ENCODE assay signal across 9 cellular contexts in genomic region chr11:61369372-61370348, GRCh38. TPM values are rescaled to one million over a fixed set of nuclear protein-coding genes. Genes with fewer than 3 reads are reported as not detected.
DNase-seq lines count a peak whose midpoint lies in the region; TF ChIP-seq lines count a peak whose summit lies in the region.
"Had no signal": no experiment of that assay in that cellular context is flagged by ENCODE, and none has a peak within 500 bp of the region (broad histone marks: within the 10 kb centered on the region; RNA-seq: fewer than 3 reads in every experiment).

No MANE protein-coding gene starts in this region.

- H4K91ac ChIP-seq in neuronal stem cell (ENCODE audit: low read depth, low read length, poor library complexity): no peak overlapping the region

- H2BK12ac ChIP-seq in neuronal stem cell (ENCODE audit: low read length): no peak overlapping the region

- no peak overlapping the region for H2BK15ac ChIP-seq in neuronal stem cell (ENCODE audit: low read length)

- DNase-seq in Ammon's horn (ENCODE audit: low spot score) (peak; percentile 29), LHCN-M2 (ENCODE audit: low read depth) (peak; percentile 100), esophagus squamous epithelium (lab: John Stamatoyannopoulos, UW) (no peak), neuronal stem cell (ENCODE audit: low spot score) (no peak), HUDEP-2 (lab: John Stamatoyannopoulos, UW; ENCODE audit: unreplicated experiment in 76 of 76) (no peak), DMS 273 (lab: John Stamatoyannopoulos, UW; ENCODE audit: unreplicated experiment) (no peak), NOMO-1 treated with DMSO at 0.1 percent for 48 hours (lab: John Stamatoyannopoulos, UW; ENCODE audit: unreplicated experiment) (no peak)
- DNase-seq in activated effector memory CD4-positive, alpha-beta T cell treated with Interleukin-2 at 50 U/mL for 16 hours: no peak
- DNase-seq: stimulated activated CD4-positive, alpha-beta T cell treated with anti-CD3 and anti-CD28 coated beads, Interleukin-1b, Interleukin-23, amount 100 ng/mL, for 48 hours had no signal

- H3K23ac ChIP-seq in neuronal stem cell (ENCODE audit: low read depth, low read length, poor library complexity): peak overlapping the region; percentile 11

- H3K36me3 ChIP-seq in esophagus squamous epithelium: peaks cover 5 to 56% (median 42%) of the 10 kb centered on the region in 3 donors
- peaks cover 39 to 86% of the 10 kb centered on the region in 2 donors for H3K36me3 ChIP-seq in neuronal stem cell (replicated peaks in 1 of 2; ENCODE audit: control insufficient read depth in 2 of 2, insufficient read depth in 2 of 2, low read length in 2 of 2)

- intact Hi-C loops in esophagus squamous epithelium (cut with DNase I): no loop called here

- H3K4me3 ChIP-seq in esophagus squamous epithelium: no peak overlapping the region
- H3K4me3 ChIP-seq in neuronal stem cell (ENCODE audit: low read length in 2 of 2): no peak overlapping the region

- H2BK5ac ChIP-seq in neuronal stem cell (ENCODE audit: low read length): no peak overlapping the region

- no peak for TF ChIP-seq POLR2A in esophagus squamous epithelium (IDR thresholded peaks at IDR 0.05)

- H2AFZ ChIP-seq in neuronal stem cell (ENCODE audit: low read length): no peak overlapping the region

- H3K4me1 ChIP-seq in esophagus squamous epithelium (peaks cover 10 to 61% (median 32%) of the 10 kb centered on the region in 3 donors), neuronal stem cell (ENCODE audit: control insufficient read depth in 2 of 2, insufficient read depth in 1 of 2, low read depth in 1 of 2, low read length in 2 of 2) (no peaks in the 10 kb centered on the region)

- no peak overlapping the region for H3K9ac ChIP-seq in neuronal stem cell (ENCODE audit: low read depth, low read length, poor library complexity)

- no peak overlapping the region for H2BK120ac ChIP-seq in neuronal stem cell (ENCODE audit: low read depth, low read length)

- no peak for TF ChIP-seq CTCF in esophagus squamous epithelium (IDR thresholded peaks at IDR 0.05)

- H3K27ac ChIP-seq in esophagus squamous epithelium (peak overlapping the region; percentile 48 to 79 (median 76)), neuronal stem cell (replicated peaks; ENCODE audit: low read length) (no peak overlapping the region)

- H4K8ac ChIP-seq in neuronal stem cell (ENCODE audit: low read depth, low read length): no peak overlapping the region

- H3K18ac ChIP-seq in neuronal stem cell (ENCODE audit: low read length): no peak overlapping the region

- H3K9me3 ChIP-seq in esophagus squamous epithelium: no peaks in the 10 kb centered on the region
- H3K9me3 ChIP-seq in neuronal stem cell (replicated peaks in 1 of 2; ENCODE audit: control insufficient read depth in 2 of 2, insufficient read depth in 1 of 2, low read depth in 1 of 2, low read length in 2 of 2): peaks cover 12 to 36% of the 10 kb centered on the region in 2 donors

- H3K4ac ChIP-seq in neuronal stem cell (ENCODE audit: low read length): no peak overlapping the region

- H3K27me3 ChIP-seq in esophagus squamous epithelium (no peaks in the 10 kb centered on the region), neuronal stem cell (ENCODE audit: control insufficient read depth in 3 of 3, insufficient read depth in 3 of 3, low read depth in 1 of 3, low read length in 3 of 3) (no peaks in the 10 kb centered on the region)

- no peak overlapping the region for H3K14ac ChIP-seq in neuronal stem cell (ENCODE audit: low read length)

- H3K79me1 ChIP-seq in neuronal stem cell (ENCODE audit: low read depth, low read length): no peaks in the 10 kb centered on the region

- WGBS in esophagus squamous epithelium, 2 donors: 41 to 47% methylated on average over 6 of the region's 9 CpGs
- no CpG with 5 or more reads among the region's 9 CpGs for WGBS in neuronal stem cell (ENCODE audit: extremely low coverage in 2 of 2, insufficient read length in 2 of 2, insufficient replicate concordance in 1 of 2), 2 donors

- no peak overlapping the region for H2AK5ac ChIP-seq in neuronal stem cell (ENCODE audit: low read depth, low read length)

- H3K4me2 ChIP-seq in neuronal stem cell (ENCODE audit: insufficient read depth, low read length, poor library complexity, severe bottlenecking): no peak overlapping the region

RNA-seq across cellular contexts. Expression of gene TMEM138, which starts 7.5 kb away (rescaled TPM):
- total RNA-seq in LHCN-M2 (2014; rRNA removed): 66.3 and 70.2 TPM in 2 replicates
- 119 TPM for polyA plus RNA-seq in LHCN-M2 (2012)
- 10 to 100 TPM; 14.6 to 28.1 (median 20.7) TPM for total RNA-seq in esophagus squamous epithelium
- polyA plus RNA-seq in neuronal stem cell (2013, experiment 1 of 2): 38.6 TPM
- polyA plus RNA-seq in neuronal stem cell (2013, experiment 2 of 2): 40.8 TPM

RNA-seq across cellular contexts. Expression of gene CYB561A3, which starts 8.0 kb away (rescaled TPM):
- total RNA-seq in LHCN-M2 (2014; rRNA removed) (97.0 and 135 TPM in 2 replicates), esophagus squamous epithelium (10 to 100 TPM; 23.9 to 44.3 (median 27.9) TPM)
- 107 TPM for polyA plus RNA-seq in LHCN-M2 (2012)
- polyA plus RNA-seq in neuronal stem cell (2013, experiment 1 of 2): 7.0 TPM
- 6.3 TPM for polyA plus RNA-seq in neuronal stem cell (2013, experiment 2 of 2)

RNA-seq across cellular contexts. Expression of gene TMEM216, which starts 22.7 kb away (rescaled TPM):
- total RNA-seq in LHCN-M2 (2014; rRNA removed): 10.6 and 16.2 TPM in 2 replicates
- polyA plus RNA-seq in LHCN-M2 (2012): 9.0 TPM
- 10 to 100 TPM in 2 of 4 donors, 1 to 10 TPM in 2; 4.4 to 22.7 (median 11.6) TPM for total RNA-seq in esophagus squamous epithelium
- polyA plus RNA-seq in neuronal stem cell (2013, experiment 1 of 2): 36.8 TPM
- polyA plus RNA-seq in neuronal stem cell (2013, experiment 2 of 2): 36.7 TPM

RNA-seq across cellular contexts. Expression of gene TKFC, which starts 36.6 kb away (rescaled TPM):
- total RNA-seq in LHCN-M2 (2014; rRNA removed) (39.5 and 41.4 TPM in 2 replicates), esophagus squamous epithelium (10 to 100 TPM; 19.8 to 29.2 (median 26.4) TPM)
- 23.7 TPM for polyA plus RNA-seq in LHCN-M2 (2012)
- polyA plus RNA-seq in neuronal stem cell (2013, experiment 1 of 2): 18.6 TPM
- 20.1 TPM for polyA plus RNA-seq in neuronal stem cell (2013, experiment 2 of 2)

RNA-seq across cellular contexts. Expression of gene DDB1, which starts 36.8 kb away (rescaled TPM):
- total RNA-seq in LHCN-M2 (2014; rRNA removed) (205 and 231 TPM in 2 replicates), esophagus squamous epithelium (100 to 1,000 TPM in 3 of 4 donors, 10 to 100 TPM in 1; 98.9 to 146 (median 127) TPM)
- 168 TPM for polyA plus RNA-seq in LHCN-M2 (2012)
- 94.2 TPM for polyA plus RNA-seq in neuronal stem cell (2013, experiment 1 of 2)
- polyA plus RNA-seq in neuronal stem cell (2013, experiment 2 of 2): 91.0 TPM

Comparison
In these comparisons a context has a peak if more than half of its experiments do, and no peak if none do; other contexts are left out.
1. DNase-seq: peak in Ammon's horn (single experiment) and LHCN-M2 (single experiment); none in esophagus squamous epithelium (single experiment), neuronal stem cell (single experiment), activated effector memory CD4-positive, alpha-beta T cell treated with Interleukin-2 at 50 U/mL for 16 hours (single experiment), HUDEP-2 (0 of 76), DMS 273 (single experiment) and NOMO-1 treated with DMSO at 0.1 percent for 48 hours (single experiment).